Comparison of ENCODE assay signal across 8 cellular contexts in the genomic region with DNA sequence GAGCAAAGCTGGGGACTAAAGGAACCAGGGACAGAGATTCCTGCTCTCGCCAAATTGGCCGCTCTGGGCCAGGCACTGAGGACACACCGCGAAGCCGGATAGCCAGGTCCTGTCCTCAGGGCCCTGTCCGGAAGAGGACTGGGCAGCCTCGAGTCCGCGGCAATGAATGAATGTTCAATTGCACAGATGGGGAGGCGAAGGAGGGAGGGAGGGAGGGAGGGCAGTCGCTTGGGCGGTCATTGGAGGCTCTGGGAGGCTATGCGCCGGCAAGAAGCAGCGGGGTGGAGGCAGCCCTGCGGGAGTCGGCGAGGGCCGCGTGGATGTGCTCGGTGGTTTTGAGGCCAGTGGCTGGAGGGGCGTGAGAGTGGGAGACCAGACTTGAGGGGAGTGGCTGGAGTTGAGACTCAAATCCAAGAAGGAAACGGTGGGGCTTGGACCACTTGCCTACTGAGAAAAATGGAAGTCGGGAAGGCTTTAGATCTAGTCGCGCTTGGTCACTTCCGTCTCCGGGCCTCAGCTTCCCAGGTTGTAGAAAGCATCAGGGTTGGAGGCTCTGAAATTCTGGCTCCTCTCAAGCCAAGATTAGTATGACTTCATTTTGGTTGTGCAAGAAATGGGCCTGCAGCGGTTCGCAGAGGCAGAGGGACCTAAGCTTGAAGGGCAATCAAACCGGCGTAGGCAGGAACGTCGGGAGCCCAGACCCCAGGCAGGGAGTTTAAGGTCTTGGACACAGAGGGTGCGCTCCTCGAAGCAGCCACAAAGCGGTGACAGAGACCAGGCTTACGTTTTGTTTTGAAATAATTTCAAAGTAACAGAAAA. TPM values are rescaled to one million over a fixed set of nuclear protein-coding genes. Genes with fewer than 3 reads are reported as not detected.
A peak's percentile ranks its signal among the peaks of the same experiment; 100 is the strongest.
DNase-seq lines count a peak whose midpoint lies in the region; ATAC-seq lines count a peak whose summit lies in the region.

No MANE protein-coding gene starts in this region.

- H3K27ac ChIP-seq in epithelial cell of prostate = peak overlapping the region; percentile 94

- H3K9me3 ChIP-seq in mononuclear cell (ENCODE audit: low read depth, low read length) = no peaks in the 10 kb centered on the region

- peak overlapping the region; percentile 46 for H3K4me3 ChIP-seq in mononuclear cell (ENCODE audit: low read length)

- H3K4me1 ChIP-seq in mononuclear cell (ENCODE audit: insufficient read depth, low read length) = peaks cover 53% of the 10 kb centered on the region

- H3K27me3 ChIP-seq in mononuclear cell (ENCODE audit: insufficient read depth, low read length) = no peaks in the 10 kb centered on the region

- peak; percentile 82 for DNase-seq in AG20443 (ENCODE audit: low spot score)
- DNase-seq in HS-27A (ENCODE audit: low read depth) = peak; percentile 67
- DNase-seq in NOMO-1 treated with dmso at 0.1 percent for 144 hours (lab: John Stamatoyannopoulos, UW; ENCODE audit: unreplicated experiment) = peak; percentile 93
- peak; percentile 39 for DNase-seq in activated T-cell treated with anti-CD3 and anti-CD28 coated beads for 24 hours (ENCODE audit: low read depth)
- DNase-seq in epithelial cell of prostate (ENCODE audit: low read depth, low spot score) = peak; percentile 14
- peak; percentile 45 to 53 for DNase-seq in stimulated activated CD8-positive, alpha-beta memory T cell treated with anti-CD3 and anti-CD28 coated beads, Interleukin-7, amount 100 ng/mL, for 4 hours (ENCODE audit: low read depth in 2 of 2)

- ATAC-seq in GM19025 (IDR thresholded peaks at IDR 0.05; ENCODE audit: low read depth, unreplicated experiment) = peak; percentile 33

RNA-seq across cellular contexts. Expression of gene PLXND1, which starts 21.1 kb away (rescaled TPM):
- 38.7 TPM for total RNA-seq in mononuclear cell

Comparison
In these comparisons a context has a peak if more than half of its experiments do, and no peak if none do; other contexts are left out.
1. Peak in every context shown above with its lines: DNase-seq, ATAC-seq, H3K4me3 ChIP-seq and H3K27ac ChIP-seq.
2. DNase-seq: peak in every context shown above with its lines; median percentile 93 in NOMO-1 treated with dmso at 0.1 percent for 144 hours; 82 in AG20443; 67 in HS-27A; 49 in stimulated activated CD8-positive, alpha-beta memory T cell treated with anti-CD3 and anti-CD28 coated beads, Interleukin-7, amount 100 ng/mL, for 4 hours; 39 in activated T-cell treated with anti-CD3 and anti-CD28 coated beads for 24 hours; 14 in epithelial cell of prostate.